7 cellular contexts compared by ENCODE assay signal in genomic region chr6:153126218-153126617, GRCh38.
"Had no signal": no experiment of that assay in that cellular context is flagged by ENCODE, and none has a peak within 500 bp of the region (broad histone marks: within the 10 kb centered on the region; RNA-seq: fewer than 3 reads in every experiment).

No MANE protein-coding gene starts in this region.

- H3K27ac ChIP-seq: GM23248, HL-60 had no signal

- DNase-seq: GM23248, GOT3, H7, HFFc6, IMR-90 had no signal

- H3K36me3 ChIP-seq: HAP-1 had no signal

- H2AFZ ChIP-seq: GM23248 had no signal

- H3K9me3 Mint-ChIP-seq: HFFc6 had no signal

- H3K27ac Mint-ChIP-seq: HFFc6 had no signal

- H3K4me3 ChIP-seq: GM23248, HAP-1 had no signal

- H3K4me3 Mint-ChIP-seq: HFFc6 had no signal

- H3K9me3 ChIP-seq: HAP-1 had no signal
